Comparison of ENCODE assay signal across 22 cellular contexts in genomic region chr4:144905286-144905685, GRCh38.
"Had no signal": no experiment of that assay in that cellular context is flagged by ENCODE, and none has a peak within 500 bp of the region (broad histone marks: within the 10 kb centered on the region; RNA-seq: fewer than 3 reads in every experiment).

No MANE protein-coding gene starts in this region.

- H3K36me3 ChIP-seq: gastrocnemius medialis, heart right ventricle, neutrophil, right lobe of liver, spleen, tibial artery, upper lobe of right lung, vagina had no signal

- H3K27ac Mint-ChIP-seq: naive thymus-derived CD8-positive, alpha-beta T cell; stimulated activated memory B cell treated with anti-CD40 and anti-IgM and Interleukin-4, amounts not matched to agents 10 μg/mL and 1 μg/mL and 100 μg/mL, for 72 hours; stimulated activated naive CD8-positive, alpha-beta T cell treated with anti-CD3 and anti-CD28 coated beads, Interleukin-15, Interleukin-2, amounts not matched to agents 100 ng/mL and 50 ng/mL, for 24 hours had no signal

- H3K27ac ChIP-seq: gastrocnemius medialis, heart right ventricle, neutrophil, psoas muscle, right lobe of liver, spleen, tibial artery, upper lobe of right lung, vagina had no signal

- H3K27me3 ChIP-seq: gastrocnemius medialis, heart right ventricle, neutrophil, right lobe of liver, spleen, tibial artery, upper lobe of right lung, vagina had no signal

- H3K4me1 ChIP-seq: gastrocnemius medialis, psoas muscle, right lobe of liver, spleen, upper lobe of right lung, vagina had no signal

- H3K4me3 Mint-ChIP-seq: naive thymus-derived CD8-positive, alpha-beta T cell; stimulated activated memory B cell treated with anti-CD40 and anti-IgM and Interleukin-4, amounts not matched to agents 10 μg/mL and 1 μg/mL and 100 μg/mL, for 72 hours; stimulated activated naive CD8-positive, alpha-beta T cell treated with anti-CD3 and anti-CD28 coated beads, Interleukin-15, Interleukin-2, amounts not matched to agents 100 ng/mL and 50 ng/mL, for 24 hours had no signal

- ATAC-seq: gastrocnemius medialis; heart right ventricle; left lobe of liver; mucosa of descending colon; naive thymus-derived CD8-positive, alpha-beta T cell; psoas muscle; right lobe of liver; stimulated activated memory B cell treated with anti-CD40 and anti-IgM and Interleukin-4, amounts not matched to agents 10 μg/mL and 1 μg/mL and 100 μg/mL, for 72 hours; upper lobe of right lung had no signal

- H3K4me1 Mint-ChIP-seq: naive thymus-derived CD8-positive, alpha-beta T cell; stimulated activated memory B cell treated with anti-CD40 and anti-IgM and Interleukin-4, amounts not matched to agents 10 μg/mL and 1 μg/mL and 100 μg/mL, for 72 hours had no signal

- H3K9me3 Mint-ChIP-seq: stimulated activated memory B cell treated with anti-CD40 and anti-IgM and Interleukin-4, amounts not matched to agents 10 μg/mL and 1 μg/mL and 100 μg/mL, for 72 hours; stimulated activated naive CD8-positive, alpha-beta T cell treated with anti-CD3 and anti-CD28 coated beads, Interleukin-15, Interleukin-2, amounts not matched to agents 100 ng/mL and 50 ng/mL, for 24 hours had no signal

- H3K4me3 ChIP-seq: gastrocnemius medialis, heart right ventricle, mucosa of descending colon, psoas muscle, right lobe of liver, spleen, tibial artery, upper lobe of right lung, vagina had no signal

- H3K27me3 Mint-ChIP-seq: stimulated activated memory B cell treated with anti-CD40 and anti-IgM and Interleukin-4, amounts not matched to agents 10 μg/mL and 1 μg/mL and 100 μg/mL, for 72 hours; stimulated activated naive CD8-positive, alpha-beta T cell treated with anti-CD3 and anti-CD28 coated beads, Interleukin-15, Interleukin-2, amounts not matched to agents 100 ng/mL and 50 ng/mL, for 24 hours had no signal

- H3K9me3 ChIP-seq: gastrocnemius medialis, heart right ventricle, mucosa of descending colon, neutrophil, psoas muscle, right lobe of liver, spleen, tibial artery, upper lobe of right lung, vagina had no signal

- H3K36me3 Mint-ChIP-seq: naive thymus-derived CD8-positive, alpha-beta T cell; stimulated activated memory B cell treated with anti-CD40 and anti-IgM and Interleukin-4, amounts not matched to agents 10 μg/mL and 1 μg/mL and 100 μg/mL, for 72 hours had no signal

- DNase-seq: dermis blood vessel endothelial cell; erythroblast; gastrocnemius medialis; heart right ventricle; hypothalamus; mammary epithelial cell; mucosa of descending colon; naive thymus-derived CD8-positive, alpha-beta T cell; psoas muscle; retina; right lobe of liver; spleen; stimulated activated CD4-positive, alpha-beta T cell treated with anti-CD3 and anti-CD28 coated beads, Interleukin-15, amount 100 ng/mL, for 24 hours; stimulated activated CD4-positive, alpha-beta T cell treated with anti-CD3 and anti-CD28 coated beads, Interleukin-1b, Interleukin-23, amount 100 ng/mL, for 48 hours; stimulated activated CD4-positive, alpha-beta T cell treated with anti-CD3 and anti-CD28 coated beads, Interleukin-4, amount 100 ng/mL, for 24 hours; tibial artery; upper lobe of right lung had no signal
